Comparison of ENCODE assay signal across 8 cellular contexts in the genomic region with DNA sequence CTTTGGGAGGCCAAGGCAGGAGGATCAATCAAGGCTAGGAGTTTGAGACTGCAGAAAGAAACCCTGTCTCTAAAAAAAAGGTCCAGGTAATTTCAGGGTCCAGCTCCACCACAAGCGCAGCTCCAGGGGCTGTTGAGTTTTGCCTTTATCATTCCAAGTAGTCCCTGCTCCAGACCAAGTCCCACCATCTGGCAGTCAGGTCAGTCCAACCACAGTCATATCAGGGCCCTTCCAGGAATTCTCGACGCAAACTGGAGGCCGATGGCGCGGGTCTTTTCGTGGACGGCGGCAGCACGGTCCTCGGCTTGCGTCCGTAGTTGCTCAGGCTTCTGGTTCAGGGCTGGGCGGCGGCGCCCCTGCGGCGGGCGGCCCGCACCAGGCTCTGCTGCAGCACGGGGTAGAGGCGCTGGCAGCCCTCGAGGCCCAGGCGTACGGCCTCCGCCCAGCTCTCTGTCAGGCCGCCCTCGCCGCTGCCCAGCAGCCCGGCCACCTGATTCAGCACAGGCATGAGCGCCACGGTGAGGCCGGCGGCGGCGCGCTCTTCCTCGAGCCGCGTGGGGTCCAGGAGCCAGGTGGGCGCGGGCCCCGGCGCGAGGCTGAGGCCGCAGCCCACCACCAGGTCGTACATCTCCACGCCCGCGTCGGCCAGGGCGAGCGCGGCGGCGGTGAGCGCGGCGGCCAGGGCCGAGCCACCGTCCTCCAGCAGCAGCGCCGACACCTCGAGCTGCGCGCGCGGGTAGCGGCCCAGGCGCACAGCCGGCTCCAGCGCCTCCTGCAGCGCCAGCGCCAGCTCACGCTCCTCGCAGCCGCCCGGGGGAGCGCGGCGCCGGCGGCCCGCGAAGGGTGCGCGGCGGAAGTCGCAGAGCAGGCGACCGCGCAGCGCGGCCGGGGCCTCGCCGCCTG. TPM values are rescaled to one million over a fixed set of nuclear protein-coding genes. Genes with fewer than 3 reads are reported as not detected.
DNase-seq lines count a peak whose midpoint lies in the region; ATAC-seq lines count a peak whose summit lies in the region.

No MANE protein-coding gene starts in this region.

- CTCF ChIA-PET in CD8-positive, alpha-beta memory T cell (lab: Charles Lee): interaction anchor here (0.8 to 2.5 kb wide), 8 partner anchors 9 to 47 kb away, joined by 3 to 15 read pairs (median 4); a partner anchor contains a TSS

- peak overlapping the region in 7 of 8 donors; percentile 72 to 95 (median 80) for H3K27ac Mint-ChIP-seq in CD8-positive, alpha-beta memory T cell

- no peaks in the 10 kb centered on the region for H3K9me3 ChIP-seq in CD8-positive, alpha-beta memory T cell (ENCODE audit: low read length)

- H3K4me3 Mint-ChIP-seq in CD8-positive, alpha-beta memory T cell: peak overlapping the region; percentile 75 to 84 (median 82)

- H3K4me1 Mint-ChIP-seq in CD8-positive, alpha-beta memory T cell: peaks cover 24 to 39% (median 36%) of the 10 kb centered on the region in 3 donors

- H3K36me3 Mint-ChIP-seq in CD8-positive, alpha-beta memory T cell: peaks cover 0 to 48% (median under 1%) of the 10 kb centered on the region in 3 donors

- no peaks in the 10 kb centered on the region for H3K27me3 Mint-ChIP-seq in CD8-positive, alpha-beta memory T cell

- DNase-seq in CD8-positive, alpha-beta memory T cell: peak in 1 of 5 donors; percentile 31
- DNase-seq in SW480 (ENCODE audit: low spot score) (peak; percentile 59), cerebellar cortex (ENCODE audit: low spot score) (peak; percentile 15), left kidney (ENCODE audit: low read depth, low spot score) (peak; percentile 79), mucosa of gallbladder (ENCODE audit: low spot score) (no peak)
- DNase-seq in stimulated activated CD8-positive, alpha-beta memory T cell treated with anti-CD3 and anti-CD28 coated beads, Interleukin-12 subunit alpha, Interleukin-12 subunit beta, amount 100 ng/mL, for 1 hour (ENCODE audit: low read depth): peak; percentile 6

- H3K27ac ChIP-seq in CD8-positive, alpha-beta memory T cell (ENCODE audit: low read depth, low read length): peak overlapping the region; percentile 60

- H3K9me3 Mint-ChIP-seq in CD8-positive, alpha-beta memory T cell: no peaks in the 10 kb centered on the region

- ATAC-seq in GM19397 (IDR thresholded peaks at IDR 0.05; ENCODE audit: unreplicated experiment) (peak; percentile 51), HG03442 (IDR thresholded peaks at IDR 0.05; ENCODE audit: unreplicated experiment) (peak; percentile 36)

- peaks cover 19% of the 10 kb centered on the region for H3K4me1 ChIP-seq in CD8-positive, alpha-beta memory T cell (ENCODE audit: insufficient read depth, low read length)

- no peaks in the 10 kb centered on the region for H3K27me3 ChIP-seq in CD8-positive, alpha-beta memory T cell (ENCODE audit: insufficient read depth, low read length, poor library complexity, severe bottlenecking)

- H3K4me3 ChIP-seq in CD8-positive, alpha-beta memory T cell (ENCODE audit: low read length): peak overlapping the region; percentile 66

- H3K36me3 ChIP-seq in CD8-positive, alpha-beta memory T cell (ENCODE audit: insufficient read depth, low read length): peaks cover 18% of the 10 kb centered on the region

- POLR2A ChIA-PET in CD8-positive, alpha-beta memory T cell (lab: Charles Lee): interaction anchor here (0.5 to 2.1 kb wide), 3 partner anchors 38 to 109 kb away, joined by 3 to 12 read pairs (median 4); a partner anchor contains a TSS

RNA-seq across cellular contexts. Expression of a gene that starts 0.7 kb away (rescaled TPM):
- 10 to 100 TPM; 43.1 to 44.5 TPM for total RNA-seq in CD8-positive, alpha-beta memory T cell
- 14.3 TPM for polyA plus RNA-seq in CD8-positive, alpha-beta memory T cell
- total RNA-seq in mucosa of gallbladder: 19.5 TPM

RNA-seq across cellular contexts. Expression of a gene that starts 38.3 kb away (rescaled TPM):
- total RNA-seq in CD8-positive, alpha-beta memory T cell: 100 to 1,000 TPM; 135 to 136 TPM
- 38.6 TPM for polyA plus RNA-seq in CD8-positive, alpha-beta memory T cell
- 85.4 TPM for total RNA-seq in mucosa of gallbladder

RNA-seq across cellular contexts. Expression of a gene that starts 48.0 kb away (rescaled TPM):
- 10 to 100 TPM; 36.0 to 38.8 TPM for total RNA-seq in CD8-positive, alpha-beta memory T cell
- polyA plus RNA-seq in CD8-positive, alpha-beta memory T cell: 52.9 TPM
- total RNA-seq in mucosa of gallbladder: 23.9 TPM
